In the genomic region with DNA sequence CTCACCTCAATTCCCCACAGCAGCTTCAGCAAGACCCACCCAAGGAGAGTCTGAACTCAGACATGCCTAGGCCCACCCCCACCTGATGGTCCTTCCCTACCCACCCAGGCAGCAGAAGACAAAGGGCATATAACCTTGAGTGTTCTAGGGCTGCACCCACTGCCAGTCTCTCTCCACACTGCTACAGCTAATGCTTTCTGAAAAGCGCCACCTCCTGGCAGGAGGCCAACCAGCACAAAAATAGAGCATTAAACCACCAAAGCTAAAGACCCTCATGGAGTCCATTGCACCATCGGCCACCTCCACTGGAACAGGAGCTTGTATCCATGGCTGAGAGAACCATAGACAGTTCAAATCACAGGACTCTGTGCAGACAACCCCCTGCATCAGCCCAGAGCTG, we compare ENCODE assay signal across 8 cellular contexts. TPM values are rescaled to one million over a fixed set of nuclear protein-coding genes. Genes with fewer than 3 reads are reported as not detected.
A peak's percentile ranks its signal among the peaks of the same experiment; 100 is the strongest.
DNase-seq lines count a peak whose midpoint lies in the region; ATAC-seq and TF ChIP-seq lines count a peak whose summit lies in the region.

No MANE protein-coding gene starts in this region.

- no peaks in the 10 kb centered on the region for H3K27me3 Mint-ChIP-seq in WTC11 (ENCODE audit: low read depth)

- CTCF ChIA-PET in WTC11 (lab: Charles Lee): interaction anchor here (0.9 to 4.9 kb wide), 15 partner anchors 9 to 301 kb away, joined by 3 to 55 read pairs (median 4); a partner anchor contains a TSS

- POLR2A ChIA-PET in WTC11 (lab: Charles Lee): interaction anchor here (1.5 kb wide), 1 partner anchor 11 kb away, joined by 5 read pairs; a partner anchor contains a TSS

- peak; percentile 4 for DNase-seq in NCI-H2171 treated with DMSO at 0.1 percent for 48 hours (lab: John Stamatoyannopoulos, UW)
- no peak for DNase-seq in NCI-H2171 (lab: John Stamatoyannopoulos, UW)
- peak; percentile 57 for DNase-seq in WTC11 (ENCODE audit: low spot score)
- peak; percentile 32 for DNase-seq in dermis blood vessel endothelial cell
- DNase-seq in stimulated activated CD8-positive, alpha-beta memory T cell treated with anti-CD3 and anti-CD28 coated beads, Interleukin-12 subunit alpha, Interleukin-12 subunit beta, amount 100 ng/mL, for 1 hour (ENCODE audit: low read depth): peak; percentile 51
- DNase-seq in NCI-H2081 treated with DMSO at 0.1 percent for 48 hours (lab: John Stamatoyannopoulos, UW): no peak
- no peak for DNase-seq in NCI-H187 (lab: John Stamatoyannopoulos, UW)

- H3K9me3 Mint-ChIP-seq in WTC11: peaks cover 41% of the 10 kb centered on the region

- H3K36me3 Mint-ChIP-seq in WTC11: peaks cover 76% of the 10 kb centered on the region

- no peak overlapping the region for H3K4me3 Mint-ChIP-seq in WTC11

- ATAC-seq in WTC11: peak; percentile 64
- no peak for ATAC-seq in HG03135 (IDR thresholded peaks at IDR 0.05; ENCODE audit: unreplicated experiment)

- H3K27ac Mint-ChIP-seq in WTC11: peak overlapping the region; percentile 91

- TF ChIP-seq CTCF in WTC11 (IDR thresholded peaks at IDR 0.05): no peak; the same call in 1 of the 2 replicates

- H3K4me1 Mint-ChIP-seq in WTC11: peaks cover 39% of the 10 kb centered on the region

TF ChIP-seq in WTC11, 78 proteins besides CTCF, POLR2A, EP300 and RAD21 (continues in another document):
- no peak for TF ChIP-seq TCF7 (CRISPR knock-in tag; IDR thresholded peaks at IDR 0.05; ENCODE audit: low read depth)
- no peak for TF ChIP-seq JUN (CRISPR knock-in tag; IDR thresholded peaks at IDR 0.05)
- TF ChIP-seq, protein P1, sequence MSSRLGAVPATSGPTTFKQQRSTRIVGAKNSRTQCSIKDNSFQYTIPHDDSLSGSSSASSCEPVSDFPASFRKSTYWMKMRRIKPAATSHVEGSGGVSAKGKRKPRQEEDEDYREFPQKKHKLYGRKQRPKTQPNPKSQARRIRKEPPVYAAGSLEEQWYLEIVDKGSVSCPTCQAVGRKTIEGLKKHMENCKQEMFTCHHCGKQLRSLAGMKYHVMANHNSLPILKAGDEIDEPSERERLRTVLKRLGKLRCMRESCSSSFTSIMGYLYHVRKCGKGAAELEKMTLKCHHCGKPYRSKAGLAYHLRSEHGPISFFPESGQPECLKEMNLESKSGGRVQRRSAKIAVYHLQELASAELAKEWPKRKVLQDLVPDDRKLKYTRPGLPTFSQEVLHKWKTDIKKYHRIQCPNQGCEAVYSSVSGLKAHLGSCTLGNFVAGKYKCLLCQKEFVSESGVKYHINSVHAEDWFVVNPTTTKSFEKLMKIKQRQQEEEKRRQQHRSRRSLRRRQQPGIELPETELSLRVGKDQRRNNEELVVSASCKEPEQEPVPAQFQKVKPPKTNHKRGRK (CRISPR knock-in tag; IDR thresholded peaks at IDR 0.05; ENCODE audit: borderline replicate concordance): no peak
- TF ChIP-seq NFYB (CRISPR knock-in tag; conservative IDR thresholded peaks at IDR 0.05; ENCODE audit: low read depth): no peak
- no peak for TF ChIP-seq ZNF121 (CRISPR knock-in tag; IDR thresholded peaks at IDR 0.05)
- no peak for TF ChIP-seq ZNF423 (CRISPR knock-in tag; IDR thresholded peaks at IDR 0.05)
- TF ChIP-seq, protein P2, sequence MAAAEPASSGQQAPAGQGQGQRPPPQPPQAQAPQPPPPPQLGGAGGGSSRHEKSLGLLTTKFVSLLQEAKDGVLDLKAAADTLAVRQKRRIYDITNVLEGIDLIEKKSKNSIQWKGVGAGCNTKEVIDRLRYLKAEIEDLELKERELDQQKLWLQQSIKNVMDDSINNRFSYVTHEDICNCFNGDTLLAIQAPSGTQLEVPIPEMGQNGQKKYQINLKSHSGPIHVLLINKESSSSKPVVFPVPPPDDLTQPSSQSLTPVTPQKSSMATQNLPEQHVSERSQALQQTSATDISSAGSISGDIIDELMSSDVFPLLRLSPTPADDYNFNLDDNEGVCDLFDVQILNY (CRISPR knock-in tag; IDR thresholded peaks at IDR 0.05): no peak
- TF ChIP-seq, protein P3, sequence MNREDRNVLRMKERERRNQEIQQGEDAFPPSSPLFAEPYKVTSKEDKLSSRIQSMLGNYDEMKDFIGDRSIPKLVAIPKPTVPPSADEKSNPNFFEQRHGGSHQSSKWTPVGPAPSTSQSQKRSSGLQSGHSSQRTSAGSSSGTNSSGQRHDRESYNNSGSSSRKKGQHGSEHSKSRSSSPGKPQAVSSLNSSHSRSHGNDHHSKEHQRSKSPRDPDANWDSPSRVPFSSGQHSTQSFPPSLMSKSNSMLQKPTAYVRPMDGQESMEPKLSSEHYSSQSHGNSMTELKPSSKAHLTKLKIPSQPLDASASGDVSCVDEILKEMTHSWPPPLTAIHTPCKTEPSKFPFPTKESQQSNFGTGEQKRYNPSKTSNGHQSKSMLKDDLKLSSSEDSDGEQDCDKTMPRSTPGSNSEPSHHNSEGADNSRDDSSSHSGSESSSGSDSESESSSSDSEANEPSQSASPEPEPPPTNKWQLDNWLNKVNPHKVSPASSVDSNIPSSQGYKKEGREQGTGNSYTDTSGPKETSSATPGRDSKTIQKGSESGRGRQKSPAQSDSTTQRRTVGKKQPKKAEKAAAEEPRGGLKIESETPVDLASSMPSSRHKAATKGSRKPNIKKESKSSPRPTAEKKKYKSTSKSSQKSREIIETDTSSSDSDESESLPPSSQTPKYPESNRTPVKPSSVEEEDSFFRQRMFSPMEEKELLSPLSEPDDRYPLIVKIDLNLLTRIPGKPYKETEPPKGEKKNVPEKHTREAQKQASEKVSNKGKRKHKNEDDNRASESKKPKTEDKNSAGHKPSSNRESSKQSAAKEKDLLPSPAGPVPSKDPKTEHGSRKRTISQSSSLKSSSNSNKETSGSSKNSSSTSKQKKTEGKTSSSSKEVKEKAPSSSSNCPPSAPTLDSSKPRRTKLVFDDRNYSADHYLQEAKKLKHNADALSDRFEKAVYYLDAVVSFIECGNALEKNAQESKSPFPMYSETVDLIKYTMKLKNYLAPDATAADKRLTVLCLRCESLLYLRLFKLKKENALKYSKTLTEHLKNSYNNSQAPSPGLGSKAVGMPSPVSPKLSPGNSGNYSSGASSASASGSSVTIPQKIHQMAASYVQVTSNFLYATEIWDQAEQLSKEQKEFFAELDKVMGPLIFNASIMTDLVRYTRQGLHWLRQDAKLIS (CRISPR knock-in tag; IDR thresholded peaks at IDR 0.05; ENCODE audit: borderline replicate concordance): no peak
- TF ChIP-seq ZNF263 (CRISPR knock-in tag; IDR thresholded peaks at IDR 0.05; ENCODE audit: low read depth): no peak
- no peak for TF ChIP-seq ETV6 (CRISPR knock-in tag; IDR thresholded peaks at IDR 0.05)
- TF ChIP-seq, protein P4, sequence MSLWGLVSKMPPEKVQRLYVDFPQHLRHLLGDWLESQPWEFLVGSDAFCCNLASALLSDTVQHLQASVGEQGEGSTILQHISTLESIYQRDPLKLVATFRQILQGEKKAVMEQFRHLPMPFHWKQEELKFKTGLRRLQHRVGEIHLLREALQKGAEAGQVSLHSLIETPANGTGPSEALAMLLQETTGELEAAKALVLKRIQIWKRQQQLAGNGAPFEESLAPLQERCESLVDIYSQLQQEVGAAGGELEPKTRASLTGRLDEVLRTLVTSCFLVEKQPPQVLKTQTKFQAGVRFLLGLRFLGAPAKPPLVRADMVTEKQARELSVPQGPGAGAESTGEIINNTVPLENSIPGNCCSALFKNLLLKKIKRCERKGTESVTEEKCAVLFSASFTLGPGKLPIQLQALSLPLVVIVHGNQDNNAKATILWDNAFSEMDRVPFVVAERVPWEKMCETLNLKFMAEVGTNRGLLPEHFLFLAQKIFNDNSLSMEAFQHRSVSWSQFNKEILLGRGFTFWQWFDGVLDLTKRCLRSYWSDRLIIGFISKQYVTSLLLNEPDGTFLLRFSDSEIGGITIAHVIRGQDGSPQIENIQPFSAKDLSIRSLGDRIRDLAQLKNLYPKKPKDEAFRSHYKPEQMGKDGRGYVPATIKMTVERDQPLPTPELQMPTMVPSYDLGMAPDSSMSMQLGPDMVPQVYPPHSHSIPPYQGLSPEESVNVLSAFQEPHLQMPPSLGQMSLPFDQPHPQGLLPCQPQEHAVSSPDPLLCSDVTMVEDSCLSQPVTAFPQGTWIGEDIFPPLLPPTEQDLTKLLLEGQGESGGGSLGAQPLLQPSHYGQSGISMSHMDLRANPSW (CRISPR knock-in tag; conservative IDR thresholded peaks at IDR 0.05; ENCODE audit: low read depth): no peak
- TF ChIP-seq, protein P5, sequence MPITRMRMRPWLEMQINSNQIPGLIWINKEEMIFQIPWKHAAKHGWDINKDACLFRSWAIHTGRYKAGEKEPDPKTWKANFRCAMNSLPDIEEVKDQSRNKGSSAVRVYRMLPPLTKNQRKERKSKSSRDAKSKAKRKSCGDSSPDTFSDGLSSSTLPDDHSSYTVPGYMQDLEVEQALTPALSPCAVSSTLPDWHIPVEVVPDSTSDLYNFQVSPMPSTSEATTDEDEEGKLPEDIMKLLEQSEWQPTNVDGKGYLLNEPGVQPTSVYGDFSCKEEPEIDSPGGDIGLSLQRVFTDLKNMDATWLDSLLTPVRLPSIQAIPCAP (CRISPR knock-in tag; IDR thresholded peaks at IDR 0.05): no peak
- TF ChIP-seq, protein P6, sequence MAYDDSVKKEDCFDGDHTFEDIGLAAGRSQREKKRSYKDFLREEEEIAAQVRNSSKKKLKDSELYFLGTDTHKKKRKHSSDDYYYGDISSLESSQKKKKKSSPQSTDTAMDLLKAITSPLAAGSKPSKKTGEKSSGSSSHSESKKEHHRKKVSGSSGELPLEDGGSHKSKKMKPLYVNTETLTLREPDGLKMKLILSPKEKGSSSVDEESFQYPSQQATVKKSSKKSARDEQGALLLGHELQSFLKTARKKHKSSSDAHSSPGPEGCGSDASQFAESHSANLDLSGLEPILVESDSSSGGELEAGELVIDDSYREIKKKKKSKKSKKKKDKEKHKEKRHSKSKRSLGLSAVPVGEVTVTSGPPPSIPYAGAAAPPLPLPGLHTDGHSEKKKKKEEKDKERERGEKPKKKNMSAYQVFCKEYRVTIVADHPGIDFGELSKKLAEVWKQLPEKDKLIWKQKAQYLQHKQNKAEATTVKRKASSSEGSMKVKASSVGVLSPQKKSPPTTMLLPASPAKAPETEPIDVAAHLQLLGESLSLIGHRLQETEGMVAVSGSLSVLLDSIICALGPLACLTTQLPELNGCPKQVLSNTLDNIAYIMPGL (CRISPR knock-in tag; IDR thresholded peaks at IDR 0.05): no peak
- no peak for TF ChIP-seq FOXJ3 (CRISPR knock-in tag; IDR thresholded peaks at IDR 0.05; ENCODE audit: borderline replicate concordance)
- TF ChIP-seq ZNF232 (CRISPR knock-in tag; IDR thresholded peaks at IDR 0.05): no peak

RNA-seq across cellular contexts. Expression of a gene that starts 11.3 kb away (rescaled TPM):
- total RNA-seq in WTC11 (2021) (78.3 to 79.5 TPM (median 79.0 TPM) in 3 replicates), dermis blood vessel endothelial cell (9.7 and 14.6 TPM in 2 replicates)

RNA-seq across cellular contexts. Expression of a gene that starts 46.7 kb away (rescaled TPM):
- total RNA-seq in WTC11 (2021) (5.1 to 5.9 TPM (median 5.6 TPM) in 3 replicates), dermis blood vessel endothelial cell (not detected in 2 replicates)

Comparison
In these comparisons a context has a peak if more than half of its experiments do, and no peak if none do; other contexts are left out.
1. DNase-seq: peak in NCI-H2171 treated with DMSO at 0.1 percent for 48 hours (single experiment), WTC11 (single experiment), dermis blood vessel endothelial cell (single experiment) and stimulated activated CD8-positive, alpha-beta memory T cell treated with anti-CD3 and anti-CD28 coated beads, Interleukin-12 subunit alpha, Interleukin-12 subunit beta, amount 100 ng/mL, for 1 hour (single experiment); none in NCI-H2171 (single experiment), NCI-H2081 treated with DMSO at 0.1 percent for 48 hours (single experiment) and NCI-H187 (0 of 2).